In the genomic region with DNA sequence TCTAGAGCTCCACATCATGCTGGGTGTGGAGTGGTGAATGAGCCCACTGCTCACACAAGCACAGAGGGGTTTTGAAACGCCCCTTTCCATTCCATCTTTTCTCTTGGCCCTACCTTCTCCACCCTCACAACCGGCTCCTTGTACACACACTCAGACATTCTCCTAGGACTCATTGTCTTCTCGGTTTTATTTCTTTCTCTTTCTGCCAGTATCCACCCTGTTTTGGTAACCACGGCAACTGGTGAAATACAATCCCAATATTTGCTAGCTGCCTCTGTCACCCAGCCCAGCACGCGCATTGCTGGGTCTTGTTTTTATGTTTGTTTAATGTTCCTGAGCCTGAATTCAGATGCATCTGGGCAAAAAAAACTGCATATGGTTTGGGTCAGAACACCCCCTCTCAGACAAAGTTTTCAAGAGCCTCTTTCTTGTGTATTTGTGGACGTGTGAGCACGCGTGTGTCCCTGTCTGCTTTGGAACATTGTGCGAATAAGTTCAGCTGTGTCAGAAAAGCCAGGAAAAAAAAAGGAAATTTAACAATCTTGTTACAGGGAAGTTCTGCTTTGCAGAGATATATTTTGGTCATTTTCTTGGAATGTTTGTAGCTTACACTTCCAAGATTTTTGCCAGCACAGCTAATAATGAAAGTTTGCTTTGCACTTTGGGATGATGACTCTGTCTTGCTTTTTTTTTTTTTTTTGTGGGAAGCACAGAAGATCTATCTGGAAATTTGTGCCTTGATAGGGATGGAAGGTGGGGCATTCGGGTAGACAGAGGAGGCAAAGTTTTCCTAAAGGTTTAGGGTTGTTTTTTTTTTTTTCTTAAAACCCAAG, we compare ENCODE assay signal across 12 cellular contexts.
DNase-seq lines count a peak whose midpoint lies in the region; ATAC-seq and TF ChIP-seq lines count a peak whose summit lies in the region.
"Had no signal": no experiment of that assay in that cellular context is flagged by ENCODE, and none has a peak within 500 bp of the region (broad histone marks: within the 10 kb centered on the region; RNA-seq: fewer than 3 reads in every experiment).

No MANE protein-coding gene starts in this region.

- H3K36me3 ChIP-seq in esophagus muscularis mucosa, result no peaks in the 10 kb centered on the region
- H3K36me3 ChIP-seq in CD4-positive, alpha-beta memory T cell (ENCODE audit: insufficient read depth, low read length), result no peaks in the 10 kb centered on the region

- H3K9me3 ChIP-seq in esophagus muscularis mucosa (no peaks in the 10 kb centered on the region), T-helper 17 cell (ENCODE audit: control insufficient read depth, low read length, poor library complexity, severe bottlenecking) (no peaks in the 10 kb centered on the region)
- H3K9me3 ChIP-seq in CD4-positive, alpha-beta memory T cell (ENCODE audit: control insufficient read depth in 1 of 2, low read length in 2 of 2), result no peaks in the 10 kb centered on the region

- intact Hi-C loops in esophagus muscularis mucosa (cut with DNase I), result no loop called here
- intact Hi-C loops in CD4-positive, alpha-beta memory T cell (cut with micrococcal nuclease), result no loop called here

- H3K4me3 Mint-ChIP-seq in osteocyte (ENCODE audit: unreplicated experiment) (no peak overlapping the region), T-helper 17 cell (no peak overlapping the region)
- H3K4me3 Mint-ChIP-seq in CD4-positive, alpha-beta memory T cell, result no peak overlapping the region
- H3K4me3 Mint-ChIP-seq: stimulated activated effector memory CD8-positive, alpha-beta T cell treated with anti-CD3 and anti-CD28 coated beads, Interleukin-12 subunit alpha, Interleukin-12 subunit beta, amount 100 ng/mL, for 72 hours had no signal

- POLR2A ChIA-PET in CD4-positive, alpha-beta memory T cell (lab: Charles Lee; ENCODE audit: partially characterized antibody), result no interaction called here

- WGBS in esophagus muscularis mucosa, result 54% methylated on average over 11 of the region's 11 CpGs

- H3K27ac Mint-ChIP-seq in osteocyte (ENCODE audit: unreplicated experiment) (peak overlapping the region; percentile 73), T-helper 17 cell (no peak overlapping the region)
- H3K27ac Mint-ChIP-seq in CD4-positive, alpha-beta memory T cell, result no peak overlapping the region
- H3K27ac Mint-ChIP-seq: stimulated activated effector memory CD8-positive, alpha-beta T cell treated with anti-CD3 and anti-CD28 coated beads, Interleukin-12 subunit alpha, Interleukin-12 subunit beta, amount 100 ng/mL, for 72 hours had no signal

- ATAC-seq in T-helper 17 cell, result no peak
- ATAC-seq: stimulated activated effector memory CD8-positive, alpha-beta T cell treated with anti-CD3 and anti-CD28 coated beads, Interleukin-12 subunit alpha, Interleukin-12 subunit beta, amount 100 ng/mL, for 72 hours had no signal

- H3K4me3 ChIP-seq in esophagus muscularis mucosa, result peak overlapping the region; percentile 14 to 37 (median 30)
- no peak overlapping the region for H3K4me3 ChIP-seq in CD4-positive, alpha-beta memory T cell (ENCODE audit: low read length in 2 of 2)

- H3K4me1 Mint-ChIP-seq in osteocyte (ENCODE audit: unreplicated experiment) (peaks cover 18% of the 10 kb centered on the region), T-helper 17 cell (no peaks in the 10 kb centered on the region)
- H3K4me1 Mint-ChIP-seq in CD4-positive, alpha-beta memory T cell, result no peaks in the 10 kb centered on the region
- H3K4me1 Mint-ChIP-seq: stimulated activated effector memory CD8-positive, alpha-beta T cell treated with anti-CD3 and anti-CD28 coated beads, Interleukin-12 subunit alpha, Interleukin-12 subunit beta, amount 100 ng/mL, for 72 hours had no signal

- H3K27me3 ChIP-seq in esophagus muscularis mucosa, result no peaks in the 10 kb centered on the region
- no peaks in the 10 kb centered on the region for H3K27me3 ChIP-seq in CD4-positive, alpha-beta memory T cell (ENCODE audit: insufficient read depth, low read length)

- peaks cover 0 to 47% (median 46%) of the 10 kb centered on the region in 4 donors for H3K4me1 ChIP-seq in esophagus muscularis mucosa
- H3K4me1 ChIP-seq in CD4-positive, alpha-beta memory T cell (ENCODE audit: insufficient read depth, low read length), result no peaks in the 10 kb centered on the region

- DNase-seq in Caki2 (ENCODE audit: low read depth), result peak; percentile 54
- peak; percentile 10 for DNase-seq in NCI-H2171 (lab: John Stamatoyannopoulos, UW)
- no peak for DNase-seq in esophagus muscularis mucosa (ENCODE audit: extremely low spot score)
- peak; percentile 86 for DNase-seq in osteocyte (ENCODE audit: extremely low spot score, unreplicated experiment)
- no peak for DNase-seq in GDM1 (lab: John Stamatoyannopoulos, UW)
- DNase-seq in T-helper 17 cell, result no peak
- no peak for DNase-seq in CD4-positive, alpha-beta memory T cell
- no peak for DNase-seq in NCI-H524 (lab: John Stamatoyannopoulos, UW)
- DNase-seq: activated gamma-delta T cell, DMS79 treated with DMSO at 0.1 percent for 48 hours, hippocampal formation had no signal

- CTCF ChIA-PET in CD4-positive, alpha-beta memory T cell (lab: Charles Lee; ENCODE audit: partially characterized antibody), result interaction anchor here (0.6 to 0.7 kb wide), 2 partner anchors 221 to 1831 kb away, joined by 3 read pairs; no protein-coding TSS in a partner anchor

- H3K27me3 Mint-ChIP-seq in osteocyte (ENCODE audit: unreplicated experiment), result no peaks in the 10 kb centered on the region
- H3K27me3 Mint-ChIP-seq in T-helper 17 cell, result peaks cover 4% of the 10 kb centered on the region
- no peaks in the 10 kb centered on the region for H3K27me3 Mint-ChIP-seq in CD4-positive, alpha-beta memory T cell

- no peaks in the 10 kb centered on the region for H3K9me3 Mint-ChIP-seq in osteocyte (ENCODE audit: unreplicated experiment)
- no peaks in the 10 kb centered on the region for H3K9me3 Mint-ChIP-seq in CD4-positive, alpha-beta memory T cell
- H3K9me3 Mint-ChIP-seq: stimulated activated effector memory CD8-positive, alpha-beta T cell treated with anti-CD3 and anti-CD28 coated beads, Interleukin-12 subunit alpha, Interleukin-12 subunit beta, amount 100 ng/mL, for 72 hours had no signal

- no peak for TF ChIP-seq CTCF in esophagus muscularis mucosa (IDR thresholded peaks at IDR 0.05)
- no peak for TF ChIP-seq CTCF in osteocyte (IDR thresholded peaks at IDR 0.05)

- no peak for TF ChIP-seq EP300 in esophagus muscularis mucosa (IDR thresholded peaks at IDR 0.05)

- TF ChIP-seq POLR2A in esophagus muscularis mucosa (IDR thresholded peaks at IDR 0.05; ENCODE audit: low read depth), result no peak

- peak overlapping the region; percentile 31 to 63 (median 56) for H3K27ac ChIP-seq in esophagus muscularis mucosa (replicated peaks in 1 of 4)
- no peak overlapping the region for H3K27ac ChIP-seq in CD4-positive, alpha-beta memory T cell (ENCODE audit: low read depth, low read length)

- H3K36me3 Mint-ChIP-seq in osteocyte (ENCODE audit: unreplicated experiment) (no peaks in the 10 kb centered on the region), T-helper 17 cell (ENCODE audit: low read depth) (no peaks in the 10 kb centered on the region)
- no peaks in the 10 kb centered on the region for H3K36me3 Mint-ChIP-seq in CD4-positive, alpha-beta memory T cell
- H3K36me3 Mint-ChIP-seq: stimulated activated effector memory CD8-positive, alpha-beta T cell treated with anti-CD3 and anti-CD28 coated beads, Interleukin-12 subunit alpha, Interleukin-12 subunit beta, amount 100 ng/mL, for 72 hours had no signal

- in situ Hi-C loops in Caki2 (cut with HindIII; ENCODE audit: low pct_unique_long_range_greater_than_20kb, low sequenced_read_pairs), result no loop called here

Comparison
In these comparisons a context has a peak if more than half of its experiments do, and no peak if none do; other contexts are left out.
1. DNase-seq: peak in Caki2 (single experiment), NCI-H2171 (single experiment) and osteocyte (single experiment); none in esophagus muscularis mucosa (single experiment), GDM1 (single experiment), T-helper 17 cell (0 of 3), CD4-positive, alpha-beta memory T cell (0 of 5) and NCI-H524 (0 of 2).
2. H3K4me3 ChIP-seq: peak in esophagus muscularis mucosa (4 of 4); none in CD4-positive, alpha-beta memory T cell (0 of 2).